Comparison of ENCODE assay signal across 1 cellular context in the genomic region with DNA sequence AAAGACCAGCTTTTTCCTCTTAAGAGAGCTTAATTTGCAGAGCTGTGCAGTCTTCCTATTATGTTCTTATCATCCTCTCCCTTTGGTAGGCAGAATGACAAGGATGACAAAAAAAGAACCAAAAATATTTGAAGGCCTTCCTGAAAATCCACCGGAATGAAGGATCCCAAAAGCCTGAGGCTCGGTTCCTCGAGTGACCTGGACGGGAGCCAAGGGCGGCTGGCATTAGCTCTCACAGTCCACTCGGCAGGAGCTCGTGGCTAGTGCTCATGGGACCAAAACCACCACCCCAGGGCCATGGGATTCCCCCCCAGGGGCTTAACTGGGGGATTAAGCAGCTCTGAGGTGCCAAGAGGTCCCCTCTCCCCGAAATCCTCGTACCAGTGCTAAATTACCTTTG.
TF ChIP-seq lines count a peak whose summit lies in the region.

No MANE protein-coding gene starts in this region.

TF ChIP-seq in IMR-90, 13 proteins besides CTCF, POLR2A, EP300 and RAD21:
- TF ChIP-seq NFE2L2 (IDR thresholded peaks at IDR 0.05; ENCODE audit: low read depth, low read length) (no peak), CHD1 (IDR thresholded peaks at IDR 0.05; ENCODE audit: low read depth, low read length) (no peak), MXI1 (IDR thresholded peaks at IDR 0.05; ENCODE audit: borderline replicate concordance, low read depth, low read length) (no peak), MAZ (IDR thresholded peaks at IDR 0.05; ENCODE audit: borderline replicate concordance, low read depth, low read length) (no peak), MAFK (IDR thresholded peaks at IDR 0.05; ENCODE audit: low read depth, low read length) (no peak), RFX5 (IDR thresholded peaks at IDR 0.05; ENCODE audit: low read depth, low read length) (no peak), RCOR1 (IDR thresholded peaks at IDR 0.05; ENCODE audit: insufficient replicate concordance, low read length) (no peak), CEBPB (IDR thresholded peaks at IDR 0.05; ENCODE audit: low read depth, low read length) (no peak), FOS (IDR thresholded peaks at IDR 0.05; ENCODE audit: low read depth, low read length) (no peak), SMC3 (IDR thresholded peaks at IDR 0.05; ENCODE audit: low read depth, low read length) (no peak), BHLHE40 (IDR thresholded peaks at IDR 0.05; ENCODE audit: low read depth, low read length) (no peak)
- TF ChIP-seq, protein P1, sequence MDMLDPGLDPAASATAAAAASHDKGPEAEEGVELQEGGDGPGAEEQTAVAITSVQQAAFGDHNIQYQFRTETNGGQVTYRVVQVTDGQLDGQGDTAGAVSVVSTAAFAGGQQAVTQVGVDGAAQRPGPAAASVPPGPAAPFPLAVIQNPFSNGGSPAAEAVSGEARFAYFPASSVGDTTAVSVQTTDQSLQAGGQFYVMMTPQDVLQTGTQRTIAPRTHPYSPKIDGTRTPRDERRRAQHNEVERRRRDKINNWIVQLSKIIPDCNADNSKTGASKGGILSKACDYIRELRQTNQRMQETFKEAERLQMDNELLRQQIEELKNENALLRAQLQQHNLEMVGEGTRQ (IDR thresholded peaks at IDR 0.05; ENCODE audit: low read depth, low read length) = no peak
- TF ChIP-seq, protein P2, sequence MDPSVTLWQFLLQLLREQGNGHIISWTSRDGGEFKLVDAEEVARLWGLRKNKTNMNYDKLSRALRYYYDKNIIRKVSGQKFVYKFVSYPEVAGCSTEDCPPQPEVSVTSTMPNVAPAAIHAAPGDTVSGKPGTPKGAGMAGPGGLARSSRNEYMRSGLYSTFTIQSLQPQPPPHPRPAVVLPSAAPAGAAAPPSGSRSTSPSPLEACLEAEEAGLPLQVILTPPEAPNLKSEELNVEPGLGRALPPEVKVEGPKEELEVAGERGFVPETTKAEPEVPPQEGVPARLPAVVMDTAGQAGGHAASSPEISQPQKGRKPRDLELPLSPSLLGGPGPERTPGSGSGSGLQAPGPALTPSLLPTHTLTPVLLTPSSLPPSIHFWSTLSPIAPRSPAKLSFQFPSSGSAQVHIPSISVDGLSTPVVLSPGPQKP (IDR thresholded peaks at IDR 0.05; ENCODE audit: borderline replicate concordance, low read depth, low read length) = no peak
TF ChIP-seq in IMR-90: peak in this region for 0.
